11 cellular contexts compared by ENCODE assay signal in the genomic region with DNA sequence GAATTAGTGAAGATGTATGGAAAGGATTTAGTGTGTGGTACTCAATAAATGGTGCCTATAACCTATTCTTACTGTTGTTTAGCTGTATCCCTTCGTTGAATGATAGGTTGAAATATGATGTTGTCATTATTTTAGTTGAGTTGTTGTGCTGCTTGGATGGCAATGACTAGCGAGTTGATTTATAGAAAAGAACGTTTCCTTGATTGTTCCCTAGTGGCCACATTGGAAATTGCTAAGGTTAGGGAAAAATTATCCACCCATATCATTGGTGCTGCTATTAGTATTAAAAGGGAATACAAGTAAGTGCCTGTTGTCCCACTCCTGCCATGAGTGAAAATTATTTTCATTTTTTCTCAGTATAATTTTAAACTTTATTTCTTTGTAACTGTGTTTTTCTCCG. TPM values are rescaled to one million over a fixed set of nuclear protein-coding genes. Genes with fewer than 3 reads are reported as not detected.
DNase-seq lines count a peak whose midpoint lies in the region; TF ChIP-seq lines count a peak whose summit lies in the region.
"Had no signal": no experiment of that assay in that cellular context is flagged by ENCODE, and none has a peak within 500 bp of the region (broad histone marks: within the 10 kb centered on the region; RNA-seq: fewer than 3 reads in every experiment).

No MANE protein-coding gene starts in this region.

- no peaks in the 10 kb centered on the region for H3F3A ChIP-seq in MM.1S (ENCODE audit: insufficient read depth, low read length)

- H4K20me1 ChIP-seq in MM.1S (ENCODE audit: insufficient read depth, low read length): no peaks in the 10 kb centered on the region
- H4K20me1 ChIP-seq in osteoblast (ENCODE audit: insufficient read depth, low read length): no peaks in the 10 kb centered on the region

- H3K4me3 ChIP-seq in MM.1S (ENCODE audit: low read length) (no peak overlapping the region), choroid plexus epithelial cell (ENCODE audit: low read depth, low read length) (no peak overlapping the region), osteoblast (ENCODE audit: insufficient read depth, low read length) (no peak overlapping the region)

- DNase-seq in ELR (ENCODE audit: low read depth) (peak; percentile 38), MM.1S (no peak), choroid plexus epithelial cell (ENCODE audit: low read depth) (no peak), osteoblast (ENCODE audit: insufficient read length, low spot score, missing footprints) (no peak), globus pallidus (ENCODE audit: low spot score) (no peak), UCSD-AML1 (lab: John Stamatoyannopoulos, UW; ENCODE audit: unreplicated experiment) (no peak), HuH-7.5 (ENCODE audit: low spot score) (no peak), ureter (ENCODE audit: low spot score) (no peak)
- DNase-seq: activated CD4-positive, CD25-positive, alpha-beta regulatory T cell treated with anti-CD3 and anti-CD28 coated beads, Interleukin-2, amount 50 U/mL, for 72 hours; cerebellar nuclear complex; NCI-H2081 treated with DMSO at 0.1 percent for 48 hours had no signal

- no peak overlapping the region for H2AFZ ChIP-seq in MM.1S (ENCODE audit: low read length)
- no peak overlapping the region for H2AFZ ChIP-seq in osteoblast (ENCODE audit: low read length)

- H3K4me1 ChIP-seq in MM.1S (ENCODE audit: low read length) (no peaks in the 10 kb centered on the region), osteoblast (ENCODE audit: insufficient read depth, low read length) (peaks cover 4% of the 10 kb centered on the region)

- TF ChIP-seq CTCF in MM.1S (IDR thresholded peaks at IDR 0.05; ENCODE audit: low read length) (peak; percentile 35), choroid plexus epithelial cell (conservative IDR thresholded peaks at IDR 0.05; ENCODE audit: low read depth, low read length) (peak; percentile 46), osteoblast (IDR thresholded peaks at IDR 0.05; ENCODE audit: extremely low read depth, low read depth, low read length) (peak; percentile 39)

- H3K27ac ChIP-seq in MM.1S (ENCODE audit: low read length) (no peak overlapping the region), osteoblast (ENCODE audit: low read depth, low read length) (no peak overlapping the region)

- H3K9me3 ChIP-seq in MM.1S (replicated peaks; ENCODE audit: insufficient read depth, low read length) (no peaks in the 10 kb centered on the region), osteoblast (ENCODE audit: low read depth, low read length) (no peaks in the 10 kb centered on the region)

- H3K79me2 ChIP-seq in MM.1S (ENCODE audit: low read length) (no peaks in the 10 kb centered on the region), osteoblast (ENCODE audit: insufficient read depth, low read length) (no peaks in the 10 kb centered on the region)

- H3K4me2 ChIP-seq in MM.1S (ENCODE audit: low read depth, low read length) (no peak overlapping the region), osteoblast (ENCODE audit: insufficient read depth, low read length) (no peak overlapping the region)

- no peak overlapping the region for H3K9ac ChIP-seq in MM.1S (ENCODE audit: low read length)

- H3K9me2 ChIP-seq in MM.1S (replicated peaks; ENCODE audit: insufficient read depth, low read length): no peaks in the 10 kb centered on the region

- H3K36me3 ChIP-seq in MM.1S (replicated peaks; ENCODE audit: insufficient read depth, low read length) (no peaks in the 10 kb centered on the region; the same call in 1 of the 2 replicates), osteoblast (ENCODE audit: insufficient read depth, low read length) (no peaks in the 10 kb centered on the region)

- H3K27me3 ChIP-seq in MM.1S (replicated peaks; ENCODE audit: insufficient read depth, low read length): no peaks in the 10 kb centered on the region
- H3K27me3 ChIP-seq in osteoblast (ENCODE audit: insufficient read depth, low read length): no peaks in the 10 kb centered on the region

RNA-seq across cellular contexts. Expression of gene EMSY, which starts 14.5 kb away (rescaled TPM):
- 17.4 and 20.3 TPM in 2 replicates for total RNA-seq in osteoblast
- 26.9 TPM for total RNA-seq in ureter
